Comparison of ENCODE assay signal across 8 cellular contexts in genomic region chr12:122974274-122974891, GRCh38. TPM values are rescaled to one million over a fixed set of nuclear protein-coding genes. Genes with fewer than 3 reads are reported as not detected.
DNase-seq lines count a peak whose midpoint lies in the region; ATAC-seq and TF ChIP-seq lines count a peak whose summit lies in the region.

No MANE protein-coding gene starts in this region.

- peak overlapping the region; percentile 98 to 100 (median 98) for H3K4me3 Mint-ChIP-seq in CD4-positive, CD25-positive, alpha-beta regulatory T cell
- peak overlapping the region; percentile 98 for H3K4me3 Mint-ChIP-seq in activated CD4-positive, alpha-beta memory T cell treated with anti-CD3 and anti-CD28 coated beads for 36 hours

- H3K9ac ChIP-seq in liver (ENCODE audit: low read depth in 1 of 2, low read length in 2 of 2), result peak overlapping the region; percentile 89 to 94

- intact Hi-C loops in activated CD4-positive, alpha-beta memory T cell treated with anti-CD3 and anti-CD28 coated beads for 36 hours (cut with micrococcal nuclease), result loop anchor here (1.0 to 10.0 kb wide), 7 partner anchors 8 to 627 kb away; partner anchors contain the start of genes ABCB9, MPHOSPH9, MTRFR and SBNO1
- intact Hi-C loops in dorsolateral prefrontal cortex (cut with DNase I), result loop anchor here in 1 of 2 donors (10.0 kb wide), 2 partner anchors 390 to 470 kb away; partner anchors contain the start of genes SBNO1 and ZCCHC8

- TF ChIP-seq RAD21 in liver (IDR thresholded peaks at IDR 0.05), result peak; percentile 18 to 53

- H3K27ac ChIP-seq in CD4-positive, CD25-positive, alpha-beta regulatory T cell (ENCODE audit: insufficient read depth, low read length, poor library complexity, severe bottlenecking), result peak overlapping the region; percentile 99
- H3K27ac ChIP-seq in dorsolateral prefrontal cortex (peak overlapping the region; percentile 94 to 100 (median 99)), liver (ENCODE audit: low read depth in 1 of 2, low read length in 2 of 2) (peak overlapping the region; percentile 92 to 98)

- TF ChIP-seq CTCF in dorsolateral prefrontal cortex (IDR thresholded peaks at IDR 0.05 in 54 of 56, conservative IDR thresholded peaks at IDR 0.05 in 2 of 56; ENCODE audit: low read depth in 1 of 56, partially characterized antibody in 56 of 56) (peak in 5 of 56 donors; percentile 7 to 21 (median 15)), liver (IDR thresholded peaks at IDR 0.05; ENCODE audit: low read depth, low read length, missing input control) (no peak)

- H3K9me3 Mint-ChIP-seq in CD4-positive, CD25-positive, alpha-beta regulatory T cell, result no peaks in the 10 kb centered on the region
- no peaks in the 10 kb centered on the region for H3K9me3 Mint-ChIP-seq in activated CD4-positive, alpha-beta memory T cell treated with anti-CD3 and anti-CD28 coated beads for 36 hours

- peak; percentile 98 to 99 (median 98) for DNase-seq in CD4-positive, CD25-positive, alpha-beta regulatory T cell
- DNase-seq in NCI-H82 (lab: John Stamatoyannopoulos, UW), result peak; percentile 99
- peak; percentile 100 for DNase-seq in activated CD4-positive, alpha-beta memory T cell treated with anti-CD3 and anti-CD28 coated beads for 36 hours
- DNase-seq in dorsolateral prefrontal cortex, result peak; percentile 97 to 99 (median 98)
- peak; percentile 99 for DNase-seq in stimulated activated CD4-positive, alpha-beta T cell treated with anti-CD3 and anti-CD28 coated beads, Interleukin-4, amount 100 ng/mL, for 1 hour

- under 1% methylated on average over 32 of the region's 32 CpGs for WGBS in liver

- peak overlapping the region; percentile 91 for H3K4me3 ChIP-seq in CD4-positive, CD25-positive, alpha-beta regulatory T cell (ENCODE audit: low read depth, low read length)
- H3K4me3 ChIP-seq in dorsolateral prefrontal cortex, result peak overlapping the region; percentile 71 to 100 (median 94)
- H3K4me3 ChIP-seq in liver (ENCODE audit: low read depth in 1 of 3, low read length in 3 of 3), result peak overlapping the region; percentile 84 to 98 (median 91)

- CTCF ChIA-PET in activated CD4-positive, alpha-beta memory T cell treated with anti-CD3 and anti-CD28 coated beads for 36 hours (lab: Charles Lee), result interaction anchor here (0.5 to 2.4 kb wide), 9 partner anchors 8 to 268 kb away, joined by 3 to 7 read pairs (median 4); partner anchors contain the start of gene ABCB9

- peaks cover 6 to 42% (median 21%) of the 10 kb centered on the region in 4 donors for H3K4me1 Mint-ChIP-seq in CD4-positive, CD25-positive, alpha-beta regulatory T cell
- H3K4me1 Mint-ChIP-seq in activated CD4-positive, alpha-beta memory T cell treated with anti-CD3 and anti-CD28 coated beads for 36 hours (ENCODE audit: low read depth), result peaks cover 25% of the 10 kb centered on the region

- H3K9me3 ChIP-seq in CD4-positive, CD25-positive, alpha-beta regulatory T cell (ENCODE audit: control insufficient read depth in 2 of 2, low read length in 2 of 2), result no peaks in the 10 kb centered on the region
- H3K9me3 ChIP-seq in liver (ENCODE audit: control insufficient read depth in 4 of 4, low read length in 3 of 4), result no peaks in the 10 kb centered on the region

- ATAC-seq in CD4-positive, CD25-positive, alpha-beta regulatory T cell (ENCODE audit: low read depth in 2 of 2), result peak; percentile 86 to 87
- ATAC-seq in GM19452 (IDR thresholded peaks at IDR 0.05; ENCODE audit: unreplicated experiment), result peak; percentile 68
- peak; percentile 81 for ATAC-seq in HG03575 (IDR thresholded peaks at IDR 0.05; ENCODE audit: extremely low read depth, insufficient number of reproducible peaks, low FRiP score, unreplicated experiment)

- no peaks in the 10 kb centered on the region for H3K27me3 ChIP-seq in CD4-positive, CD25-positive, alpha-beta regulatory T cell (ENCODE audit: control insufficient read depth, insufficient read depth, low read length)
- H3K27me3 ChIP-seq in dorsolateral prefrontal cortex (no peaks in the 10 kb centered on the region), liver (ENCODE audit: control insufficient read depth in 4 of 4, insufficient read depth in 4 of 4, low read length in 3 of 4) (no peaks in the 10 kb centered on the region)

- peak overlapping the region; percentile 99 to 100 (median 100) for H3K27ac Mint-ChIP-seq in CD4-positive, CD25-positive, alpha-beta regulatory T cell
- H3K27ac Mint-ChIP-seq in activated CD4-positive, alpha-beta memory T cell treated with anti-CD3 and anti-CD28 coated beads for 36 hours, result peak overlapping the region; percentile 99

- H3K36me3 ChIP-seq in CD4-positive, CD25-positive, alpha-beta regulatory T cell (ENCODE audit: control insufficient read depth, insufficient read depth, low read length), result no peaks in the 10 kb centered on the region
- peaks cover 0 to 3% (median under 1%) of the 10 kb centered on the region in 4 donors for H3K36me3 ChIP-seq in liver (ENCODE audit: control insufficient read depth in 4 of 4, insufficient read depth in 3 of 4, low read depth in 1 of 4, low read length in 3 of 4)

- peaks cover 6% of the 10 kb centered on the region for H3K27me3 Mint-ChIP-seq in CD4-positive, CD25-positive, alpha-beta regulatory T cell
- H3K27me3 Mint-ChIP-seq in activated CD4-positive, alpha-beta memory T cell treated with anti-CD3 and anti-CD28 coated beads for 36 hours, result no peaks in the 10 kb centered on the region

- POLR2A ChIA-PET in activated CD4-positive, alpha-beta memory T cell treated with anti-CD3 and anti-CD28 coated beads for 36 hours (lab: Charles Lee), result interaction anchor here (0.6 to 2.2 kb wide), 7 partner anchors 8 to 260 kb away, joined by 3 to 12 read pairs (median 6); partner anchors contain the start of genes ABCB9, MPHOSPH9 and MTRFR

- no peaks in the 10 kb centered on the region for H3K36me3 Mint-ChIP-seq in CD4-positive, CD25-positive, alpha-beta regulatory T cell
- H3K36me3 Mint-ChIP-seq in activated CD4-positive, alpha-beta memory T cell treated with anti-CD3 and anti-CD28 coated beads for 36 hours, result no peaks in the 10 kb centered on the region

- H3K4me1 ChIP-seq in CD4-positive, CD25-positive, alpha-beta regulatory T cell (ENCODE audit: control insufficient read depth, insufficient read depth, low read length, poor library complexity, severe bottlenecking), result peaks cover 36% of the 10 kb centered on the region
- H3K4me1 ChIP-seq in liver (ENCODE audit: control insufficient read depth in 4 of 4, insufficient read depth in 4 of 4, low read length in 3 of 4), result peaks cover 0 to 46% (median 32%) of the 10 kb centered on the region in 4 donors

TF ChIP-seq in liver, 16 proteins besides CTCF, POLR2A, EP300 and RAD21 (continues in another document):
- TF ChIP-seq NR2F2 (IDR thresholded peaks at IDR 0.05) (peak; percentile 78), JUND (IDR thresholded peaks at IDR 0.05) (peak; percentile 37 to 63), REST (IDR thresholded peaks at IDR 0.05) (peak; percentile 64), HNF4A (conservative IDR thresholded peaks at IDR 0.05) (peak; percentile 67 to 70), EGR1 (IDR thresholded peaks at IDR 0.05; ENCODE audit: low read depth in 2 of 2) (no peak)

RNA-seq across cellular contexts. Expression of gene OGFOD2, which starts 0.7 kb away (rescaled TPM):
- total RNA-seq in CD4-positive, CD25-positive, alpha-beta regulatory T cell, result 20.6 TPM
- 10 to 100 TPM; 12.5 to 17.4 (median 14.2) TPM for polyA plus RNA-seq in CD4-positive, CD25-positive, alpha-beta regulatory T cell
- 10 to 100 TPM; 22.6 to 23.7 TPM for total RNA-seq in activated CD4-positive, alpha-beta memory T cell treated with anti-CD3 and anti-CD28 coated beads for 36 hours
- total RNA-seq in dorsolateral prefrontal cortex (10 to 100 TPM in 119 of 120 experiments, 1 to 10 TPM in 1; 9.6 to 30.5 (median 17.3) TPM), liver (1 to 10 TPM; 8.0 to 9.2 TPM)
- polyA plus RNA-seq in liver, result 10 to 100 TPM; 15.4 to 18.6 TPM

RNA-seq across cellular contexts. Expression of gene ARL6IP4, which starts 6.1 kb away (rescaled TPM):
- 131 TPM for total RNA-seq in CD4-positive, CD25-positive, alpha-beta regulatory T cell
- polyA plus RNA-seq in CD4-positive, CD25-positive, alpha-beta regulatory T cell, result 100 to 1,000 TPM; 208 to 237 (median 223) TPM
- total RNA-seq in activated CD4-positive, alpha-beta memory T cell treated with anti-CD3 and anti-CD28 coated beads for 36 hours, result 100 to 1,000 TPM; 180 to 188 TPM
- total RNA-seq in dorsolateral prefrontal cortex, result 100 to 1,000 TPM; 127 to 221 (median 162) TPM
- 10 to 100 TPM; 59.2 to 71.8 TPM for total RNA-seq in liver
- polyA plus RNA-seq in liver, result 100 to 1,000 TPM; 171 to 187 TPM

RNA-seq across cellular contexts. Expression of gene ABCB9, which starts 8.1 kb away (rescaled TPM):
- total RNA-seq in CD4-positive, CD25-positive, alpha-beta regulatory T cell, result 5.3 TPM
- under 1 TPM; 0.47 to 0.98 (median 0.83) TPM for polyA plus RNA-seq in CD4-positive, CD25-positive, alpha-beta regulatory T cell
- 1 to 10 TPM; 2.7 to 3.6 TPM for total RNA-seq in activated CD4-positive, alpha-beta memory T cell treated with anti-CD3 and anti-CD28 coated beads for 36 hours
- 10 to 100 TPM; 26.8 to 86.6 (median 52.6) TPM for total RNA-seq in dorsolateral prefrontal cortex
- 1 to 10 TPM; 1.7 to 3.3 TPM for total RNA-seq in liver
- polyA plus RNA-seq in liver, result under 1 TPM; 0.29 to 0.90 TPM

Comparison
In these comparisons a context has a peak if more than half of its experiments do, and no peak if none do; other contexts are left out.
1. Peak in every context shown above with its lines: DNase-seq, ATAC-seq, H3K4me3 ChIP-seq and H3K27ac ChIP-seq.